In the genomic region with DNA sequence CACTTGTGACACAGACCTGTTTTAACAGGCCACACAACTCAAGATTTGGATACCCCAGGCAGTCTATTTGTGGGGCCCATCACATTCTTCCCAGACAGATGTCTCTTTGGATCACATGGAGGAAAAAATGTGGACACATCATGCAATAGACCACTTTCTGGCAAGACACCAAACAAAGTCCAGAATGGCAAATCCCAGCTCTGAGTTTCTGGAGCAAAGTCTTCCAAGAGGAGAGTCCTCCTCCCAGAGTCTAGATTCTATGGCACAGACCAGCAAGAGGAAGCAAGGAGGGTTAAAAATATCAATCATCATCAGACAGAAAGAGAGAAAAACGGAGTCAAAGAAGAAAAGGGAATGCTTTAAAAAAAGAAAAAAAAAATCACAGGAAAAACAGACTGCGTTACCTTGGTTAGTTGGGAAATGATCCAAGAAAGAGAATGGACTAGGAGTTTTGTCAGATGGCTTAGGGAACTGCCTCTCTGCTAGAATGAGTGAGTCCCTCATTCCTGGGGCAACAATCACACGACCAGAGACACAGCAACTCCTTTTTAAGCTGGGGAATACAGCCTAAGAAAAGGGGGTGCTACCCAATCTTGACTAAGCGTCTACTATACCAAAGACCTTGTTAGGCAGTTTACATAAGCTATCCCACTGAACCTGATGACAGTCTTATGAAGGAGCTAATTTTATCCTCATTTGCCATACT, we compare ENCODE assay signal across 1 cellular context.
TF ChIP-seq lines count a peak whose summit lies in the region.

No MANE protein-coding gene starts in this region.

TF ChIP-seq in IMR-90, 13 proteins besides CTCF, POLR2A, EP300 and RAD21:
- TF ChIP-seq ELK1 (IDR thresholded peaks at IDR 0.05; ENCODE audit: borderline replicate concordance, low read depth, low read length): no peak
- TF ChIP-seq USF2 (IDR thresholded peaks at IDR 0.05; ENCODE audit: low read depth, low read length): no peak
- no peak for TF ChIP-seq NFE2L2 (IDR thresholded peaks at IDR 0.05; ENCODE audit: low read depth, low read length)
- no peak for TF ChIP-seq MAFK (IDR thresholded peaks at IDR 0.05; ENCODE audit: low read depth, low read length)
- TF ChIP-seq MXI1 (IDR thresholded peaks at IDR 0.05; ENCODE audit: borderline replicate concordance, low read depth, low read length): no peak
- TF ChIP-seq MAZ (IDR thresholded peaks at IDR 0.05; ENCODE audit: borderline replicate concordance, low read depth, low read length): no peak
- TF ChIP-seq CHD1 (IDR thresholded peaks at IDR 0.05; ENCODE audit: low read depth, low read length): no peak
- TF ChIP-seq RCOR1 (IDR thresholded peaks at IDR 0.05; ENCODE audit: insufficient replicate concordance, low read length): no peak
